Comparison of ENCODE assay signal across 16 cellular contexts in genomic region chr4:99921174-99921573, GRCh38. TPM values are rescaled to one million over a fixed set of nuclear protein-coding genes. Genes with fewer than 3 reads are reported as not detected.
DNase-seq lines count a peak whose midpoint lies in the region; ATAC-seq and TF ChIP-seq lines count a peak whose summit lies in the region.
"Had no signal": no experiment of that assay in that cellular context is flagged by ENCODE, and none has a peak within 500 bp of the region (broad histone marks: within the 10 kb centered on the region; RNA-seq: fewer than 3 reads in every experiment).

No MANE protein-coding gene starts in this region.

- H3K4me3 Mint-ChIP-seq in activated CD4-positive, alpha-beta T cell treated with anti-CD3 and anti-CD28 coated beads, Interleukin-2, amount 10 ng/mL, durations not matched to agents 7 days and 5 days, result no peak overlapping the region
- peak overlapping the region; percentile 15 to 23 for H3K4me3 Mint-ChIP-seq in stimulated activated naive CD8-positive, alpha-beta T cell treated with anti-CD3 and anti-CD28 coated beads, Interleukin-15, amount 100 ng/mL, for 72 hours
- H3K4me3 Mint-ChIP-seq in activated T-helper 17 cell treated with anti-CD3 and anti-CD28 coated beads, Interleukin-2, amount 50 U/mL, for 72 hours, result peak overlapping the region; percentile 1

- peaks cover 54% of the 10 kb centered on the region for H3K36me3 Mint-ChIP-seq in activated CD4-positive, alpha-beta T cell treated with anti-CD3 and anti-CD28 coated beads, Interleukin-2, amount 10 ng/mL, durations not matched to agents 7 days and 5 days (ENCODE audit: low read depth)
- H3K36me3 Mint-ChIP-seq in activated T-helper 17 cell treated with anti-CD3 and anti-CD28 coated beads, Interleukin-2, amount 50 U/mL, for 72 hours (ENCODE audit: low read depth), result peaks cover 75% of the 10 kb centered on the region

- H3K9me3 Mint-ChIP-seq in activated CD4-positive, alpha-beta T cell treated with anti-CD3 and anti-CD28 coated beads, Interleukin-2, amount 10 ng/mL, durations not matched to agents 7 days and 5 days, result peaks cover 7% of the 10 kb centered on the region
- no peaks in the 10 kb centered on the region for H3K9me3 Mint-ChIP-seq in stimulated activated naive CD8-positive, alpha-beta T cell treated with anti-CD3 and anti-CD28 coated beads, Interleukin-15, amount 100 ng/mL, for 72 hours
- no peaks in the 10 kb centered on the region for H3K9me3 Mint-ChIP-seq in activated T-helper 17 cell treated with anti-CD3 and anti-CD28 coated beads, Interleukin-2, amount 50 U/mL, for 72 hours

- H4K20me1 ChIP-seq in hepatocyte (ENCODE audit: insufficient read depth, poor library complexity, severe bottlenecking), result no peaks in the 10 kb centered on the region

- H3K4me2 ChIP-seq in hepatocyte, result no peak overlapping the region
- H3K4me2 ChIP-seq: A549; BLaER1 treated with 17β-estradiol and CSF1 and Interleukin-3, amounts not matched to agents 10 nM and 100 nM had no signal

- H2AFZ ChIP-seq in hepatocyte, result no peak overlapping the region

- H3K4me1 Mint-ChIP-seq in activated CD4-positive, alpha-beta T cell treated with anti-CD3 and anti-CD28 coated beads, Interleukin-2, amount 10 ng/mL, durations not matched to agents 7 days and 5 days, result peaks cover 17% of the 10 kb centered on the region
- H3K4me1 Mint-ChIP-seq in stimulated activated naive CD8-positive, alpha-beta T cell treated with anti-CD3 and anti-CD28 coated beads, Interleukin-15, amount 100 ng/mL, for 72 hours, result peaks cover 12% of the 10 kb centered on the region
- H3K4me1 Mint-ChIP-seq in activated T-helper 17 cell treated with anti-CD3 and anti-CD28 coated beads, Interleukin-2, amount 50 U/mL, for 72 hours, result peaks cover 11% of the 10 kb centered on the region

- CTCF ChIA-PET in activated CD4-positive, alpha-beta T cell treated with anti-CD3 and anti-CD28 coated beads, Interleukin-2, amount 10 ng/mL, durations not matched to agents 7 days and 5 days (lab: Charles Lee), result interaction anchor here (2.4 kb wide), 1 partner anchor 28 kb away, joined by 5 read pairs; no protein-coding TSS in a partner anchor

- no peaks in the 10 kb centered on the region for H3K27me3 ChIP-seq in hepatocyte
- H3K27me3 ChIP-seq: BLaER1 treated with 17β-estradiol and CSF1 and Interleukin-3, amounts not matched to agents 10 nM and 100 nM had no signal

- POLR2A ChIA-PET in activated CD4-positive, alpha-beta T cell treated with anti-CD3 and anti-CD28 coated beads, Interleukin-2, amount 10 ng/mL, durations not matched to agents 7 days and 5 days (lab: Charles Lee), result no interaction called here

- DNase-seq in activated CD4-positive, alpha-beta T cell treated with anti-CD3 and anti-CD28 coated beads, Interleukin-2, amount 10 ng/mL, durations not matched to agents 7 days and 5 days, result peak; percentile 49
- no peak for DNase-seq in activated CD4-positive, alpha-beta T cell treated with anti-CD3 and anti-CD28 coated beads for 4 hours
- DNase-seq in stimulated activated naive CD8-positive, alpha-beta T cell treated with anti-CD3 and anti-CD28 coated beads, Interleukin-15, amount 100 ng/mL, for 72 hours, result no peak
- no peak for DNase-seq in stimulated activated naive CD8-positive, alpha-beta T cell treated with anti-CD3 and anti-CD28 coated beads, Interleukin-15, Interleukin-2, amounts not matched to agents 100 U/mL and 50 U/mL, for 24 hours
- DNase-seq in NCI-H2081 treated with DMSO at 0.1 percent for 48 hours (lab: John Stamatoyannopoulos, UW), result no peak
- no peak for DNase-seq in hepatocyte (ENCODE audit: low spot score)
- DNase-seq: COR-L47, NCI-H1105 treated with DMSO at 0.1 percent for 48 hours, NCI-H187, NCI-H2171 treated with DMSO at 0.1 percent for 48 hours, NCI-H446 treated with DMSO at 0.1 percent for 48 hours, RPMI8226 had no signal

- no peaks in the 10 kb centered on the region for H3K9me2 ChIP-seq in hepatocyte (replicated peaks; ENCODE audit: insufficient read depth)

- peak; percentile 90 for ATAC-seq in stimulated activated naive CD8-positive, alpha-beta T cell treated with anti-CD3 and anti-CD28 coated beads, Interleukin-15, amount 100 ng/mL, for 72 hours
- no peak for ATAC-seq in stimulated activated naive CD8-positive, alpha-beta T cell treated with anti-CD3 and anti-CD28 coated beads, Interleukin-15, Interleukin-2, amounts not matched to agents 100 U/mL and 50 U/mL, for 24 hours
- ATAC-seq in activated T-helper 17 cell treated with anti-CD3 and anti-CD28 coated beads, Interleukin-2, amount 50 U/mL, for 72 hours (replicated peaks), result peak; percentile 54
- no peak for ATAC-seq in GM21528 (IDR thresholded peaks at IDR 0.05; ENCODE audit: low FRiP score, unreplicated experiment)
- ATAC-seq: A549 had no signal

- TF ChIP-seq CTCF in hepatocyte (IDR thresholded peaks at IDR 0.05; ENCODE audit: poor library complexity), result no peak

- 99% methylated on average over 3 of the region's 3 CpGs for WGBS in hepatocyte (ENCODE audit: low lambda C conversion rate, missing lambda C conversion rate)

- H3K4me1 ChIP-seq in hepatocyte (ENCODE audit: insufficient read depth), result no peaks in the 10 kb centered on the region
- H3K4me1 ChIP-seq: A549; BLaER1 treated with 17β-estradiol and CSF1 and Interleukin-3, amounts not matched to agents 10 nM and 100 nM had no signal

- H3K36me3 ChIP-seq in hepatocyte (replicated peaks; ENCODE audit: insufficient read depth, low read depth), result no peaks in the 10 kb centered on the region

- no peak overlapping the region for H3K4me3 ChIP-seq in hepatocyte
- H3K4me3 ChIP-seq: A549; BLaER1 treated with 17β-estradiol and CSF1 and Interleukin-3, amounts not matched to agents 10 nM and 100 nM had no signal

- no peak overlapping the region for H3K27ac ChIP-seq in hepatocyte
- H3K27ac ChIP-seq: A549; BLaER1 treated with 17β-estradiol and CSF1 and Interleukin-3, amounts not matched to agents 10 nM and 100 nM had no signal

- peaks cover 4% of the 10 kb centered on the region for H3K79me2 ChIP-seq in hepatocyte

- peak overlapping the region; percentile 36 for H3K27ac Mint-ChIP-seq in activated CD4-positive, alpha-beta T cell treated with anti-CD3 and anti-CD28 coated beads, Interleukin-2, amount 10 ng/mL, durations not matched to agents 7 days and 5 days
- H3K27ac Mint-ChIP-seq in stimulated activated naive CD8-positive, alpha-beta T cell treated with anti-CD3 and anti-CD28 coated beads, Interleukin-15, amount 100 ng/mL, for 72 hours, result no peak overlapping the region
- H3K27ac Mint-ChIP-seq in activated T-helper 17 cell treated with anti-CD3 and anti-CD28 coated beads, Interleukin-2, amount 50 U/mL, for 72 hours, result peak overlapping the region; percentile 7

- no peaks in the 10 kb centered on the region for H3K9me3 ChIP-seq in hepatocyte (ENCODE audit: low read depth)
- H3K9me3 ChIP-seq: A549 had no signal

- H3K27me3 Mint-ChIP-seq in activated CD4-positive, alpha-beta T cell treated with anti-CD3 and anti-CD28 coated beads, Interleukin-2, amount 10 ng/mL, durations not matched to agents 7 days and 5 days, result no peaks in the 10 kb centered on the region
- H3K27me3 Mint-ChIP-seq in stimulated activated naive CD8-positive, alpha-beta T cell treated with anti-CD3 and anti-CD28 coated beads, Interleukin-15, amount 100 ng/mL, for 72 hours, result no peaks in the 10 kb centered on the region
- H3K27me3 Mint-ChIP-seq in activated T-helper 17 cell treated with anti-CD3 and anti-CD28 coated beads, Interleukin-2, amount 50 U/mL, for 72 hours, result no peaks in the 10 kb centered on the region

RNA-seq across cellular contexts. Expression of gene DNAJB14, which starts 25.2 kb away (rescaled TPM):
- total RNA-seq in activated CD4-positive, alpha-beta T cell treated with anti-CD3 and anti-CD28 coated beads, Interleukin-2, amount 10 ng/mL, durations not matched to agents 7 days and 5 days, result 10 to 100 TPM; 47.1 to 53.1 TPM
- total RNA-seq in activated T-helper 17 cell treated with anti-CD3 and anti-CD28 coated beads, Interleukin-2, amount 50 U/mL, for 72 hours, result 10 to 100 TPM; 43.4 to 45.1 TPM
- 49.1 and 52.6 TPM in 2 replicates for total RNA-seq in hepatocyte
- 19.0 and 25.1 TPM in 2 replicates for polyA plus RNA-seq in hepatocyte

RNA-seq across cellular contexts. Expression of gene LAMTOR3, which starts 26.9 kb away (rescaled TPM):
- 10 to 100 TPM; 28.9 to 33.1 TPM for total RNA-seq in activated CD4-positive, alpha-beta T cell treated with anti-CD3 and anti-CD28 coated beads, Interleukin-2, amount 10 ng/mL, durations not matched to agents 7 days and 5 days
- 10 to 100 TPM; 31.6 to 31.9 TPM for total RNA-seq in activated T-helper 17 cell treated with anti-CD3 and anti-CD28 coated beads, Interleukin-2, amount 50 U/mL, for 72 hours
- 133 and 143 TPM in 2 replicates for total RNA-seq in hepatocyte
- 90.7 and 126 TPM in 2 replicates for polyA plus RNA-seq in hepatocyte

RNA-seq across cellular contexts. Expression of gene H2AZ1, which starts 28.9 kb away (rescaled TPM):
- total RNA-seq in activated CD4-positive, alpha-beta T cell treated with anti-CD3 and anti-CD28 coated beads, Interleukin-2, amount 10 ng/mL, durations not matched to agents 7 days and 5 days, result 100 to 1,000 TPM; 426 to 554 TPM
- total RNA-seq in activated T-helper 17 cell treated with anti-CD3 and anti-CD28 coated beads, Interleukin-2, amount 50 U/mL, for 72 hours, result 100 to 1,000 TPM; 519 to 844 TPM
- 339 and 361 TPM in 2 replicates for total RNA-seq in hepatocyte
- polyA plus RNA-seq in hepatocyte, result 363 and 427 TPM in 2 replicates

Comparison
In these comparisons a context has a peak if more than half of its experiments do, and no peak if none do; other contexts are left out.
1. ATAC-seq: peak in stimulated activated naive CD8-positive, alpha-beta T cell treated with anti-CD3 and anti-CD28 coated beads, Interleukin-15, amount 100 ng/mL, for 72 hours (single experiment) and activated T-helper 17 cell treated with anti-CD3 and anti-CD28 coated beads, Interleukin-2, amount 50 U/mL, for 72 hours (single experiment); none in stimulated activated naive CD8-positive, alpha-beta T cell treated with anti-CD3 and anti-CD28 coated beads, Interleukin-15, Interleukin-2, amounts not matched to agents 100 U/mL and 50 U/mL, for 24 hours (single experiment) and GM21528 (single experiment).
2. H3K27ac Mint-ChIP-seq: peak in activated CD4-positive, alpha-beta T cell treated with anti-CD3 and anti-CD28 coated beads, Interleukin-2, amount 10 ng/mL, durations not matched to agents 7 days and 5 days (single experiment) and activated T-helper 17 cell treated with anti-CD3 and anti-CD28 coated beads, Interleukin-2, amount 50 U/mL, for 72 hours (single experiment); none in stimulated activated naive CD8-positive, alpha-beta T cell treated with anti-CD3 and anti-CD28 coated beads, Interleukin-15, amount 100 ng/mL, for 72 hours (0 of 2).